ENCODE assay signal across 24 cellular contexts in genomic region chr17:76517638-76518038, GRCh38. TPM values are rescaled to one million over a fixed set of nuclear protein-coding genes. Genes with fewer than 3 reads are reported as not detected.
DNase-seq lines count a peak whose midpoint lies in the region; ATAC-seq and TF ChIP-seq lines count a peak whose summit lies in the region.
"Had no signal": no experiment of that assay in that cellular context is flagged by ENCODE, and none has a peak within 500 bp of the region (broad histone marks: within the 10 kb centered on the region; RNA-seq: fewer than 3 reads in every experiment).

No MANE protein-coding gene starts in this region.

- in situ Hi-C loops in Panc1 (cut with HindIII; ENCODE audit: low pct_unique_long_range_greater_than_20kb, low sequenced_read_pairs), result no loop called here

- H3K4me3 Mint-ChIP-seq in activated CD8-positive, alpha-beta memory T cell treated with anti-CD3 and anti-CD28 coated beads, Interleukin-2, amount 10 ng/mL, durations not matched to agents 7 days and 5 days, result no peak overlapping the region
- H3K4me3 Mint-ChIP-seq: stimulated activated naive CD8-positive, alpha-beta T cell treated with anti-CD3 and anti-CD28 coated beads, Interleukin-15, amount 100 ng/mL, for 72 hours; WTC11 had no signal

- intact Hi-C loops in Panc1 (cut with micrococcal nuclease; ENCODE audit: unreplicated experiment), result no loop called here
- intact Hi-C loops in prostate gland (cut with DNase I), result no loop called here
- intact Hi-C loops in left lung (cut with DNase I), result no loop called here

- peaks cover 3% of the 10 kb centered on the region for H3K27me3 Mint-ChIP-seq in activated CD8-positive, alpha-beta memory T cell treated with anti-CD3 and anti-CD28 coated beads, Interleukin-2, amount 10 ng/mL, durations not matched to agents 7 days and 5 days
- H3K27me3 Mint-ChIP-seq: stimulated activated naive CD8-positive, alpha-beta T cell treated with anti-CD3 and anti-CD28 coated beads, Interleukin-15, amount 100 ng/mL, for 72 hours had no signal

- H3K27me3 ChIP-seq in Panc1 (ENCODE audit: control insufficient read depth, insufficient read depth, low read length) (no peaks in the 10 kb centered on the region), prostate gland (replicated peaks; ENCODE audit: insufficient read depth) (no peaks in the 10 kb centered on the region), left lung (no peaks in the 10 kb centered on the region)
- H3K27me3 ChIP-seq: breast epithelium had no signal

- no peak for ATAC-seq in activated CD8-positive, alpha-beta memory T cell treated with anti-CD3 and anti-CD28 coated beads, Interleukin-2, amount 10 ng/mL, durations not matched to agents 7 days and 5 days
- ATAC-seq in Panc1 (peak; percentile 50; the same call in 1 of the 2 replicates), esophagus mucosa (peak; percentile 44), left lung (no peak)
- ATAC-seq: activated naive CD4-positive, alpha-beta T cell treated with anti-CD3 and anti-CD28 coated beads, Interleukin-2, amount 50 U/mL, for 72 hours; left cardiac atrium; SK-N-SH treated with all-trans-retinoic acid at 6 μM for 48 hours; stimulated activated naive CD8-positive, alpha-beta T cell treated with anti-CD3 and anti-CD28 coated beads, Interleukin-15, amount 100 ng/mL, for 72 hours; WTC11 had no signal

- TF ChIP-seq CTCF in Panc1 (IDR thresholded peaks at IDR 0.05), result no peak
- no peak for TF ChIP-seq CTCF in prostate gland (IDR thresholded peaks at IDR 0.05)
- no peak for TF ChIP-seq CTCF in left lung (IDR thresholded peaks at IDR 0.05)

- no peak for DNase-seq in activated CD8-positive, alpha-beta memory T cell treated with anti-CD3 and anti-CD28 coated beads, Interleukin-2, amount 10 ng/mL, durations not matched to agents 7 days and 5 days
- no peak for DNase-seq in activated CD8-positive, alpha-beta memory T cell treated with anti-CD3 and anti-CD28 coated beads for 24 hours
- DNase-seq in Panc1 (ENCODE audit: low read depth, low spot score), result no peak
- DNase-seq in renal cortical epithelial cell (ENCODE audit: low read depth), result peak; percentile 69
- no peak for DNase-seq in prostate gland (ENCODE audit: low spot score)
- DNase-seq in AML-193 (lab: John Stamatoyannopoulos, UW), result no peak
- DNase-seq in left lung, result no peak
- DNase-seq: activated CD8-positive, alpha-beta memory T cell treated with anti-CD3 and anti-CD28 coated beads, Interleukin-2, amount 50 U/mL, for 48 hours; GDM1; GM23248; IMR-90; left cardiac atrium; NCI-H1092; NCI-H2081 treated with DMSO at 0.1 percent for 48 hours; NCI-H526; OCI-M1; stimulated activated naive CD8-positive, alpha-beta T cell treated with anti-CD3 and anti-CD28 coated beads, Interleukin-15, amount 100 ng/mL, for 72 hours had no signal

- H3K4me1 Mint-ChIP-seq in activated CD8-positive, alpha-beta memory T cell treated with anti-CD3 and anti-CD28 coated beads, Interleukin-2, amount 10 ng/mL, durations not matched to agents 7 days and 5 days, result peaks cover 32% of the 10 kb centered on the region

- CTCF ChIA-PET in activated CD8-positive, alpha-beta memory T cell treated with anti-CD3 and anti-CD28 coated beads, Interleukin-2, amount 10 ng/mL, durations not matched to agents 7 days and 5 days (lab: Charles Lee), result interaction anchor here (0.7 to 3.9 kb wide), 6 partner anchors 10 to 163 kb away, joined by 3 to 14 read pairs (median 4); no protein-coding TSS in a partner anchor
- CTCF ChIA-PET in Panc1 (lab: Charles Lee), result no interaction called here

- WGBS in prostate gland, result 87% methylated on average over 11 of the region's 11 CpGs

- TF ChIP-seq POLR2A in prostate gland (IDR thresholded peaks at IDR 0.05), result no peak

- H3K36me3 Mint-ChIP-seq in activated CD8-positive, alpha-beta memory T cell treated with anti-CD3 and anti-CD28 coated beads, Interleukin-2, amount 10 ng/mL, durations not matched to agents 7 days and 5 days, result no peaks in the 10 kb centered on the region
- H3K36me3 Mint-ChIP-seq: activated naive CD4-positive, alpha-beta T cell treated with anti-CD3 and anti-CD28 coated beads, Interleukin-2, amount 50 U/mL, for 72 hours; WTC11 had no signal

- no peaks in the 10 kb centered on the region for H3K9me3 Mint-ChIP-seq in activated CD8-positive, alpha-beta memory T cell treated with anti-CD3 and anti-CD28 coated beads, Interleukin-2, amount 10 ng/mL, durations not matched to agents 7 days and 5 days (ENCODE audit: low read depth)
- H3K9me3 Mint-ChIP-seq: activated naive CD4-positive, alpha-beta T cell treated with anti-CD3 and anti-CD28 coated beads, Interleukin-2, amount 50 U/mL, for 72 hours; stimulated activated naive CD8-positive, alpha-beta T cell treated with anti-CD3 and anti-CD28 coated beads, Interleukin-15, amount 100 ng/mL, for 72 hours; WTC11 had no signal

- H3K27ac Mint-ChIP-seq in activated CD8-positive, alpha-beta memory T cell treated with anti-CD3 and anti-CD28 coated beads, Interleukin-2, amount 10 ng/mL, durations not matched to agents 7 days and 5 days, result peak overlapping the region; percentile 20
- H3K27ac Mint-ChIP-seq: progenitor cell of endocrine pancreas; stimulated activated naive CD8-positive, alpha-beta T cell treated with anti-CD3 and anti-CD28 coated beads, Interleukin-15, amount 100 ng/mL, for 72 hours; WTC11 had no signal

- H3K36me3 ChIP-seq in Panc1 (ENCODE audit: control insufficient read depth, insufficient read depth, low read length) (no peaks in the 10 kb centered on the region), prostate gland (no peaks in the 10 kb centered on the region), left lung (no peaks in the 10 kb centered on the region)
- H3K36me3 ChIP-seq: breast epithelium had no signal

- POLR2A ChIA-PET in Panc1 (lab: Charles Lee), result no interaction called here

- no peaks in the 10 kb centered on the region for H3K4me1 ChIP-seq in Panc1 (ENCODE audit: control insufficient read depth, insufficient read depth, low read length)
- no peaks in the 10 kb centered on the region for H3K4me1 ChIP-seq in prostate gland (replicated peaks)
- peaks cover 0 to 22% of the 10 kb centered on the region in 2 donors for H3K4me1 ChIP-seq in left lung

- H3K27ac ChIP-seq in Panc1 (ENCODE audit: low read length), result no peak overlapping the region
- H3K27ac ChIP-seq in prostate gland, result no peak overlapping the region
- H3K27ac ChIP-seq in left lung, result no peak overlapping the region
- H3K27ac ChIP-seq: breast epithelium, GM23248 had no signal

- no TSS peak for BruUV-seq in Panc1 (replicated peaks; lab: Mats Ljungman, UMichigan)

- H3K4me3 ChIP-seq in Panc1 (ENCODE audit: low read depth in 2 of 2, low read length in 2 of 2) (no peak overlapping the region), prostate gland (no peak overlapping the region), left lung (no peak overlapping the region)
- H3K4me3 ChIP-seq: breast epithelium, GM23248 had no signal

- H3K9me3 ChIP-seq in Panc1 (ENCODE audit: control insufficient read depth, insufficient read depth, low read depth, low read length) (no peaks in the 10 kb centered on the region), prostate gland (no peaks in the 10 kb centered on the region), left lung (no peaks in the 10 kb centered on the region)
- H3K9me3 ChIP-seq: breast epithelium had no signal

RNA-seq across cellular contexts. Expression of gene RHBDF2, which starts 16.4 kb away (rescaled TPM):
- total RNA-seq in activated CD8-positive, alpha-beta memory T cell treated with anti-CD3 and anti-CD28 coated beads, Interleukin-2, amount 10 ng/mL, durations not matched to agents 7 days and 5 days, result 10 to 100 TPM; 29.6 to 42.1 TPM
- total RNA-seq in Panc1 (2021; ENCODE audit: unreplicated experiment) (67.8 TPM), esophagus mucosa (36.8 TPM), renal cortical epithelial cell (30.0 and 40.1 TPM in 2 replicates), prostate gland (10 to 100 TPM; 29.9 to 31.1 TPM), left lung (10 to 100 TPM; 24.9 to 61.7 TPM)
- polyA plus RNA-seq in Panc1 (2012; ENCODE audit: insufficient read length), result 77.4 TPM

RNA-seq across cellular contexts. Expression of gene CYGB, which starts 19.9 kb away (rescaled TPM):
- not detected for total RNA-seq in activated CD8-positive, alpha-beta memory T cell treated with anti-CD3 and anti-CD28 coated beads, Interleukin-2, amount 10 ng/mL, durations not matched to agents 7 days and 5 days
- 6.0 TPM for total RNA-seq in Panc1 (2021; ENCODE audit: unreplicated experiment)
- 16.3 TPM for polyA plus RNA-seq in Panc1 (2012; ENCODE audit: insufficient read length)
- total RNA-seq in esophagus mucosa, result 2.6 TPM
- total RNA-seq in renal cortical epithelial cell, result 10.3 and 49.8 TPM in 2 replicates
- total RNA-seq in prostate gland, result 10 to 100 TPM in 1 of 2 donors, 1 to 10 TPM in 1; 7.0 to 13.8 TPM
- 10 to 100 TPM; 10.2 to 13.7 TPM for total RNA-seq in left lung
- total RNA-seq: activated naive CD4-positive, alpha-beta T cell treated with anti-CD3 and anti-CD28 coated beads, Interleukin-2, amount 50 U/mL, for 72 hours had no signal

RNA-seq across cellular contexts. Expression of gene PRCD, which starts 22.2 kb away (rescaled TPM):
- not detected for total RNA-seq in activated CD8-positive, alpha-beta memory T cell treated with anti-CD3 and anti-CD28 coated beads, Interleukin-2, amount 10 ng/mL, durations not matched to agents 7 days and 5 days
- 0.54 TPM for total RNA-seq in Panc1 (2021; ENCODE audit: unreplicated experiment)
- polyA plus RNA-seq in Panc1 (2012; ENCODE audit: insufficient read length), result 1.6 TPM
- 0.64 TPM for total RNA-seq in esophagus mucosa
- 0.94 and 5.0 TPM in 2 replicates for total RNA-seq in renal cortical epithelial cell
- total RNA-seq in prostate gland, result under 1 TPM; 0.36 to 0.85 TPM
- total RNA-seq in left lung, result 1 to 10 TPM; 1.3 to 2.9 TPM
- total RNA-seq: activated naive CD4-positive, alpha-beta T cell treated with anti-CD3 and anti-CD28 coated beads, Interleukin-2, amount 50 U/mL, for 72 hours; IMR-90 had no signal

RNA-seq across cellular contexts. Expression of gene AANAT, which starts 50.2 kb away (rescaled TPM):
- not detected for total RNA-seq in activated CD8-positive, alpha-beta memory T cell treated with anti-CD3 and anti-CD28 coated beads, Interleukin-2, amount 10 ng/mL, durations not matched to agents 7 days and 5 days
- total RNA-seq in Panc1 (2021; ENCODE audit: unreplicated experiment), result not detected
- 0.24 TPM for polyA plus RNA-seq in Panc1 (2012; ENCODE audit: insufficient read length)
- total RNA-seq in esophagus mucosa, result not detected
- 0.10 TPM in 1 of 2 replicates, not detected in the other for total RNA-seq in renal cortical epithelial cell
- not detected for total RNA-seq in prostate gland
- total RNA-seq in left lung, result not detected
- total RNA-seq: activated naive CD4-positive, alpha-beta T cell treated with anti-CD3 and anti-CD28 coated beads, Interleukin-2, amount 50 U/mL, for 72 hours; breast epithelium; GM23248; IMR-90; left cardiac atrium; progenitor cell of endocrine pancreas had no signal
- polyA plus RNA-seq: AG04450, GM23248 had no signal

Comparison
In these comparisons a context has a peak if more than half of its experiments do, and no peak if none do; other contexts are left out.
1. ATAC-seq: peak in Panc1 (single experiment) and esophagus mucosa (single experiment); none in activated CD8-positive, alpha-beta memory T cell treated with anti-CD3 and anti-CD28 coated beads, Interleukin-2, amount 10 ng/mL, durations not matched to agents 7 days and 5 days (single experiment) and left lung (single experiment).